In genomic region chr11:66003291-66003690, GRCh38 we compare ENCODE assay signal across 8 cellular contexts. TPM values are rescaled to one million over a fixed set of nuclear protein-coding genes. Genes with fewer than 3 reads are reported as not detected.
DNase-seq lines count a peak whose midpoint lies in the region; ATAC-seq and TF ChIP-seq lines count a peak whose summit lies in the region.

No MANE protein-coding gene starts in this region.

- no peaks in the 10 kb centered on the region; the same call in 1 of the 2 replicates for H4K20me1 ChIP-seq in SU-DHL-6 (ENCODE audit: low read depth, low read length)

- H3K4me2 ChIP-seq in SU-DHL-6 (ENCODE audit: low read depth, low read length, poor library complexity, severe bottlenecking): peak overlapping the region; percentile 80

- peaks cover 26% of the 10 kb centered on the region for H3K79me2 ChIP-seq in SU-DHL-6 (ENCODE audit: insufficient read depth, low read length)

- no peak overlapping the region for H2AFZ ChIP-seq in SU-DHL-6 (ENCODE audit: low read depth, low read length, severe bottlenecking)

- H3K9ac ChIP-seq in SU-DHL-6 (ENCODE audit: low read length): peak overlapping the region; percentile 78

- no peaks in the 10 kb centered on the region for H3K9me2 ChIP-seq in SU-DHL-6 (replicated peaks; ENCODE audit: insufficient read depth, low read length)

- H3K4me3 ChIP-seq in SU-DHL-6 (ENCODE audit: insufficient read depth, low read length, poor library complexity, severe bottlenecking): peak overlapping the region; percentile 87
- peak overlapping the region; percentile 99 for H3K4me3 ChIP-seq in fibroblast of pulmonary artery (replicated peaks; ENCODE audit: low read depth, low read length)
- H3K4me3 ChIP-seq in gastrocnemius medialis: peak overlapping the region; percentile 80 to 97 (median 84)

- in situ Hi-C loops in gastrocnemius medialis (cut with MboI; ENCODE audit: low sequenced_read_pairs in 4 of 4): no loop called here

- 0 out of 2 replicates have a peak overlapping the region, but pooled peaks have one; percentile 89 for H3K27ac ChIP-seq in SU-DHL-6 (ENCODE audit: low read depth, low read length)
- peak overlapping the region; percentile 91 to 99 (median 97) for H3K27ac ChIP-seq in gastrocnemius medialis

- H3K9me3 ChIP-seq in SU-DHL-6 (ENCODE audit: insufficient read depth, low read length) (no peaks in the 10 kb centered on the region), gastrocnemius medialis (no peaks in the 10 kb centered on the region)

- TF ChIP-seq CTCF in GM20000 (IDR thresholded peaks at IDR 0.05; ENCODE audit: extremely low read depth, missing control alignments) (no peak), SU-DHL-6 (IDR thresholded peaks at IDR 0.05; ENCODE audit: insufficient read depth, low read length, poor library complexity, severe bottlenecking) (no peak), fibroblast of pulmonary artery (IDR thresholded peaks at IDR 0.05; ENCODE audit: low read length, missing control alignments) (no peak), gastrocnemius medialis (IDR thresholded peaks at IDR 0.05 in 4 of 5, conservative IDR thresholded peaks at IDR 0.05 in 1 of 5) (no peak)

- peaks cover 4% of the 10 kb centered on the region; the same call in 1 of the 2 replicates for H3F3A ChIP-seq in SU-DHL-6 (ENCODE audit: insufficient read depth)

- intact Hi-C loops in gastrocnemius medialis (cut with DNase I; ENCODE audit: low total_unique reads): loop anchor here (2.0 to 5.0 kb wide), 4 partner anchors 84 to 341 kb away; partner anchors contain the start of genes C11orf68, DRAP1, FIBP and RELA

- H3K27me3 ChIP-seq in SU-DHL-6 (ENCODE audit: low read length) (no peaks in the 10 kb centered on the region), gastrocnemius medialis (no peaks in the 10 kb centered on the region)

- H3K4me1 ChIP-seq in gastrocnemius medialis: peaks cover 29 to 46% of the 10 kb centered on the region in 2 donors

- ATAC-seq in gastrocnemius medialis: no peak
- no peak for ATAC-seq in HG02623 (IDR thresholded peaks at IDR 0.05; ENCODE audit: unreplicated experiment)
- ATAC-seq in HG03378 (IDR thresholded peaks at IDR 0.05; ENCODE audit: unreplicated experiment): no peak

- peak; percentile 13 for DNase-seq in GM20000 (ENCODE audit: low spot score)
- DNase-seq in fibroblast of pulmonary artery (ENCODE audit: low read depth): no peak
- no peak for DNase-seq in gastrocnemius medialis
- no peak for DNase-seq in NCI-H2171 treated with DMSO at 0.1 percent for 48 hours (lab: John Stamatoyannopoulos, UW)
- no peak for DNase-seq in UCSD-AML1 (lab: John Stamatoyannopoulos, UW; ENCODE audit: unreplicated experiment)

- peaks cover 3% of the 10 kb centered on the region; the same call in 1 of the 2 replicates for H3K36me3 ChIP-seq in SU-DHL-6 (ENCODE audit: low read length)
- peaks cover 2 to 46% of the 10 kb centered on the region in 2 donors for H3K36me3 ChIP-seq in gastrocnemius medialis

- no peak for TF ChIP-seq POLR2A in gastrocnemius medialis (IDR thresholded peaks at IDR 0.05)

RNA-seq across cellular contexts. Expression of gene BANF1, which starts 1.0 kb away (rescaled TPM):
- total RNA-seq in gastrocnemius medialis: 100 to 1,000 TPM in 1 of 4 donors, 10 to 100 TPM in 3; 57.4 to 126 (median 72.1) TPM

RNA-seq across cellular contexts. Expression of gene EIF1AD, which starts 1.3 kb away (rescaled TPM):
- 10 to 100 TPM; 29.3 to 39.8 (median 35.4) TPM for total RNA-seq in gastrocnemius medialis

RNA-seq across cellular contexts. Expression of gene CST6, which starts 8.5 kb away (rescaled TPM):
- 1 to 10 TPM in 2 of 4 donors, under 1 TPM in 1, not detected in 1; 0.71 to 6.0 (median 3.1) TPM for total RNA-seq in gastrocnemius medialis

RNA-seq across cellular contexts. Expression of gene CATSPER1, which starts 23.0 kb away (rescaled TPM):
- not detected for total RNA-seq in gastrocnemius medialis

RNA-seq across cellular contexts. Expression of gene SART1, which starts 41.8 kb away (rescaled TPM):
- total RNA-seq in gastrocnemius medialis: 10 to 100 TPM; 12.0 to 55.2 (median 33.3) TPM
